Comparison of ENCODE assay signal across 1 cellular context in the genomic region with DNA sequence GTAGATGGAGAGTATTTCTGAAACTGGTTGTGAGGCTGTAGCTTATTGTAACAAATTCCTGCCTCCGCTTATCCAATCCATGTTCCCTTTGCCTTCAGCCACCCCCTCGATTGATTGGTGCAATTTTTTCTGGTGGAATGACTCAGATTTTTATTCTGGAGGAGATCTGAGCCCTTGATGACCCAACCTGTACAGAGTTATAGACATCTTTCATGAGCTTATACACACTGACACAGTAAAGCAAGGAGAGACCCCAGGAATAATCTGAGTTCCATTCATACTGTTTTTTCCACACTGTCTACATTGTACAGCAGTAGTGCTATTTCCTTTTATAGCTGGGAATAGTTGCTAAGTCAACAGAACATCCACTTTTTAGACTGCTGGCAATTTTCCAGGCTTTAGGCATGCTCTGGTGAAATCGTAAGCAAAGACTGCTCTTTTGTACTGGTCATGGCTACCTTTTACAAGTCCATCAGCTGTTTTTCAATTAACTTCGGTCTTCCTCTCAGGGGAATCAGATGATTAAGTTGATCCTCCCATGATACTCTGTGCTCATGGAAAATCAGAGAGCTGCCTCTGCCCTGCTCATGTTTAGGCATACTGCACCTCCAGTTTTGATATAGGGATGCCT.
TF ChIP-seq lines count a peak whose summit lies in the region.

No MANE protein-coding gene starts in this region.

TF ChIP-seq in HepG2, 621 proteins besides CTCF, POLR2A, EP300 and RAD21:
- TF ChIP-seq ZNF460 (CRISPR knock-in tag; IDR thresholded peaks at IDR 0.05; ENCODE audit: borderline replicate concordance) (no peak), MAFF (IDR thresholded peaks at IDR 0.05; ENCODE audit: low read depth, low read length) (peak; percentile 17; the same call in 1 of the 2 replicates), ZNF317 (CRISPR knock-in tag; IDR thresholded peaks at IDR 0.05) (0 out of 2 replicates have a peak, but pooled peaks have one; percentile 50), TAF15 (IDR thresholded peaks at IDR 0.05; ENCODE audit: low read depth, low read length, poor library complexity, severe bottlenecking) (no peak), KDM4B (CRISPR knock-in tag; IDR thresholded peaks at IDR 0.05) (no peak), NCOA2 (CRISPR knock-in tag; IDR thresholded peaks at IDR 0.05) (no peak), TFAP4 (IDR thresholded peaks at IDR 0.05; ENCODE audit: borderline replicate concordance, low read depth) (peak; percentile 58; the same call in 1 of the 2 replicates), ZNF737 (CRISPR knock-in tag; IDR thresholded peaks at IDR 0.05; ENCODE audit: borderline replicate concordance) (no peak)
- TF ChIP-seq, protein P1, sequence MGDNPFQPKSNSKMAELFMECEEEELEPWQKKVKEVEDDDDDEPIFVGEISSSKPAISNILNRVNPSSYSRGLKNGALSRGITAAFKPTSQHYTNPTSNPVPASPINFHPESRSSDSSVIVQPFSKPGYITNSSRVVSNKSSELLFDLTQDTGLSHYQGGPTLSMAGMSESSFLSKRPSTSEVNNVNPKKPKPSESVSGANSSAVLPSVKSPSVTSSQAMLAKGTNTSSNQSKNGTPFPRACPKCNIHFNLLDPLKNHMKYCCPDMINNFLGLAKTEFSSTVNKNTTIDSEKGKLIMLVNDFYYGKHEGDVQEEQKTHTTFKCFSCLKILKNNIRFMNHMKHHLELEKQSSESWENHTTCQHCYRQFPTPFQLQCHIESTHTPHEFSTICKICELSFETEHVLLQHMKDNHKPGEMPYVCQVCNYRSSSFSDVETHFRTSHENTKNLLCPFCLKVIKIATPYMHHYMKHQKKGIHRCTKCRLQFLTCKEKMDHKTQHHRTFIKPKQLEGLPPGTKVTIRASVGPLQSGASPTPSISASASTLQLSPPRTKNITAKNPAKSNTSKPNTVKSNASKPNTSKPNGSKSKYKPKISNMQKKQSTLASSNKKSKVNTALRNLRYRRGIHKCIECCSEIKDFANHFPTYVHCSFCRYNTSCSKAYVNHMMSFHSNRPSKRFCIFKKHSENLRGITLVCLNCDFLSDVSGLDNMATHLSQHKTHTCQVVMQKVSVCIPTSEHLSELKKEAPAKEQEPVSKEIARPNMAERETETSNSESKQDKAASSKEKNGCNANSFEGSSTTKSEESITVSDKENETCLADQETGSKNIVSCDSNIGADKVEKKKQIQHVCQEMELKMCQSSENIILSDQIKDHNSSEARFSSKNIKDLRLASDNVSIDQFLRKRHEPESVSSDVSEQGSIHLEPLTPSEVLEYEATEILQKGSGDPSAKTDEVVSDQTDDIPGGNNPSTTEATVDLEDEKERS (CRISPR knock-in tag; IDR thresholded peaks at IDR 0.05), result no peak
- TF ChIP-seq, protein P2, sequence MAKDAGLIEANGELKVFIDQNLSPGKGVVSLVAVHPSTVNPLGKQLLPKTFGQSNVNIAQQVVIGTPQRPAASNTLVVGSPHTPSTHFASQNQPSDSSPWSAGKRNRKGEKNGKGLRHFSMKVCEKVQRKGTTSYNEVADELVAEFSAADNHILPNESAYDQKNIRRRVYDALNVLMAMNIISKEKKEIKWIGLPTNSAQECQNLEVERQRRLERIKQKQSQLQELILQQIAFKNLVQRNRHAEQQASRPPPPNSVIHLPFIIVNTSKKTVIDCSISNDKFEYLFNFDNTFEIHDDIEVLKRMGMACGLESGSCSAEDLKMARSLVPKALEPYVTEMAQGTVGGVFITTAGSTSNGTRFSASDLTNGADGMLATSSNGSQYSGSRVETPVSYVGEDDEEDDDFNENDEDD (CRISPR knock-in tag; IDR thresholded peaks at IDR 0.05; ENCODE audit: borderline replicate concordance), result no peak
- TF ChIP-seq, protein P3, sequence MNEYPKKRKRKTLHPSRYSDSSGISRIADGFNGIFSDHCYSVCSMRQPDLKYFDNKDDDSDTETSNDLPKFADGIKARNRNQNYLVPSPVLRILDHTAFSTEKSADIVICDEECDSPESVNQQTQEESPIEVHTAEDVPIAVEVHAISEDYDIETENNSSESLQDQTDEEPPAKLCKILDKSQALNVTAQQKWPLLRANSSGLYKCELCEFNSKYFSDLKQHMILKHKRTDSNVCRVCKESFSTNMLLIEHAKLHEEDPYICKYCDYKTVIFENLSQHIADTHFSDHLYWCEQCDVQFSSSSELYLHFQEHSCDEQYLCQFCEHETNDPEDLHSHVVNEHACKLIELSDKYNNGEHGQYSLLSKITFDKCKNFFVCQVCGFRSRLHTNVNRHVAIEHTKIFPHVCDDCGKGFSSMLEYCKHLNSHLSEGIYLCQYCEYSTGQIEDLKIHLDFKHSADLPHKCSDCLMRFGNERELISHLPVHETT (CRISPR knock-in tag; conservative IDR thresholded peaks at IDR 0.05), result no peak
